Comparison of ENCODE assay signal across 33 cellular contexts in the genomic region with DNA sequence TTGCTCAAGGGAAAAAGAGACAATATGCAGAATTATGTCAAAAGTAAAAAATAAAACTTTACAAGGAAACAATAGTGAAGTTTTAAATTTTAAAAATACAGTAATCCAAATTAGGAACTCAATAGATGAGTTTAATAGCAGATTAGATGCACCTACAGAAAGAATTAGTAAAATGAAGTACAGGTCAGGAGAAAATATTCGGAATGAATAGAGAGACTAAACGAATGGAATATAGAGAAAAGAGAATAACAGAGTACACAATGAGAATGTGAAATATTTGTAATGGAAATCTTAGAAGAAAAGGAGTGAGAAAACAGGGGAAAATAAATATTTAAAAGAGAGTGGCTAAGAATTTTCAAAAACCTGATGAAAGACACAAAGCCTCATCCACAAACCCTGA.
"Had no signal": no experiment of that assay in that cellular context is flagged by ENCODE, and none has a peak within 500 bp of the region (broad histone marks: within the 10 kb centered on the region; RNA-seq: fewer than 3 reads in every experiment).

No MANE protein-coding gene starts in this region.

- H3K27me3 ChIP-seq: adrenal gland, ascending aorta, body of pancreas, brain microvascular endothelial cell, breast epithelium, cardiac muscle cell had no signal

- H3K36me3 ChIP-seq: adrenal gland, ascending aorta, brain microvascular endothelial cell, breast epithelium, cardiac muscle cell had no signal

- H3K9me3 ChIP-seq: adrenal gland, ascending aorta, body of pancreas, breast epithelium had no signal

- H3K4me1 ChIP-seq: adrenal gland, ascending aorta, body of pancreas, breast epithelium had no signal

- H3K27ac ChIP-seq: adrenal gland, ascending aorta, body of pancreas, brain microvascular endothelial cell, breast epithelium, cardiac muscle cell had no signal

- ATAC-seq: activated naive CD4-positive, alpha-beta T cell treated with anti-CD3 and anti-CD28 coated beads, Interleukin-2, amount 50 U/mL, for 72 hours; activated naive CD8-positive, alpha-beta T cell treated with anti-CD3 and anti-CD28 coated beads, Interleukin-2, amount 50 U/mL, for 24 hours; activated T-cell treated with anti-CD3 and anti-CD28 coated beads, Interleukin-2, amount 50 U/mL, for 4 hours; activated T-cell treated with anti-CD3 and anti-CD28 coated beads, Interleukin-2, amount 50 U/mL, for 72 hours; activated T-helper 17 cell treated with anti-CD3 and anti-CD28 coated beads, Interleukin-2, amount 50 U/mL, for 72 hours; body of pancreas had no signal

- DNase-seq: activated effector memory CD4-positive, alpha-beta T cell treated with anti-CD3 and anti-CD28 coated beads, Interleukin-2, amount 50 U/mL, for 16 hours; activated effector memory CD4-positive, alpha-beta T cell treated with Interleukin-2 at 50 U/mL for 16 hours; activated gamma-delta T cell; activated gamma-delta T cell treated with Interleukin-2 at 50 U/mL for 16 hours; activated naive CD4-positive, alpha-beta T cell; activated naive CD4-positive, alpha-beta T cell treated with anti-CD3 and anti-CD28 coated beads for 36 hours; activated naive CD4-positive, alpha-beta T cell treated with anti-CD3 and anti-CD28 coated beads, Interleukin-2, amount 10 ng/mL, durations not matched to agents 7 days and 5 days; activated naive CD4-positive, alpha-beta T cell treated with anti-CD3 and anti-CD28 coated beads, Interleukin-2, amount 50 U/mL, for 16 hours; activated naive CD4-positive, alpha-beta T cell treated with Interleukin-2 at 50 U/mL for 16 hours; activated naive CD8-positive, alpha-beta T cell treated with anti-CD3 and anti-CD28 coated beads for 36 hours; activated naive CD8-positive, alpha-beta T cell treated with anti-CD3 and anti-CD28 coated beads, Interleukin-2, amount 10 ng/mL, durations not matched to agents 7 days and 5 days; activated naive CD8-positive, alpha-beta T cell treated with anti-CD3 and anti-CD28 coated beads, Interleukin-2, amount 50 U/mL, for 24 hours; activated T-cell treated with anti-CD3 and anti-CD28 coated beads, Interleukin-2, amount 50 U/mL, for 24 hours; activated T-cell treated with anti-CD3 and anti-CD28 coated beads, Interleukin-2, amount 50 U/mL, for 4 hours; activated T-cell treated with anti-CD3 and anti-CD28 coated beads, Interleukin-2, amount 50 U/mL, for 48 hours; activated T-cell treated with anti-CD3 and anti-CD28 coated beads, Interleukin-2, amount 50 U/mL, for 72 hours; adrenal gland; amniotic stem cell; amygdala; anterior cingulate cortex; aorta; body of pancreas; brain microvascular endothelial cell; caudate nucleus; central memory CD4-positive, alpha-beta T cell; cerebellar nuclear complex had no signal

- FAIRE-seq: astrocyte, bronchial epithelial cell had no signal

- H3K4me3 ChIP-seq: adrenal gland, ascending aorta, body of pancreas, breast epithelium, cardiac muscle cell had no signal
